ENCODE assay signal across 20 cellular contexts in the genomic region with DNA sequence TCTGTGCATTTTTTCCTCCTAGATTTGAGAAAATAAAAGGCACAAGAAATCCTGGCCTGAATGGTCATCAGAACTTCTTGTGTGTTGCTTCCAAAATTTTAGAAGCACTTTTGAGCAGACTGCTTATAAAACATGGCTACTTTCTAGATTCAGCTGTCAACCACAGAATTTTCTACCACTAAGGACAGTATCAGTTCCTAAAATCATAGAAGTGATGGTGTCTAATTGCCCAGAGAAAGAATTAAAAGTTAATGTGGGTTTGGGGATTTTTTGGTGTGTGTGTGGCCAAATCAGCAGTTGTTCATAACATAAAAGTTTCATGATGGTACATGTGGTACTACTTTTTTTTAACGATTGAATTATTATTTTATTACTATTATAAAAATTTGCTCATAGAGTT.
DNase-seq lines count a peak whose midpoint lies in the region; ATAC-seq and TF ChIP-seq lines count a peak whose summit lies in the region.
"Had no signal": no experiment of that assay in that cellular context is flagged by ENCODE, and none has a peak within 500 bp of the region (broad histone marks: within the 10 kb centered on the region; RNA-seq: fewer than 3 reads in every experiment).

No MANE protein-coding gene starts in this region.

- no peak overlapping the region for H3K4me3 ChIP-seq in OCI-LY3 (ENCODE audit: low read length)
- H3K4me3 ChIP-seq: BLaER1, SJCRH30 had no signal

- H3K9ac ChIP-seq in OCI-LY3 (ENCODE audit: low read length): no peak overlapping the region
- H3K9ac ChIP-seq: BLaER1 had no signal

- no peaks in the 10 kb centered on the region for H3K4me1 Mint-ChIP-seq in activated CD8-positive, alpha-beta memory T cell treated with anti-CD3 and anti-CD28 coated beads, Interleukin-2, amount 10 ng/mL, durations not matched to agents 7 days and 5 days
- H3K4me1 Mint-ChIP-seq: IgD-negative memory B cell had no signal

- no peak for TF ChIP-seq CTCF in OCI-LY3 (IDR thresholded peaks at IDR 0.05; ENCODE audit: low read depth, low read length)

- ATAC-seq in GM18498 (IDR thresholded peaks at IDR 0.05; ENCODE audit: unreplicated experiment): peak; percentile 69
- ATAC-seq in GM19351 (IDR thresholded peaks at IDR 0.05; ENCODE audit: unreplicated experiment): peak; percentile 81
- peak; percentile 66 for ATAC-seq in HG03103 (IDR thresholded peaks at IDR 0.05; ENCODE audit: low read depth, unreplicated experiment)
- no peak for ATAC-seq in activated CD8-positive, alpha-beta memory T cell treated with anti-CD3 and anti-CD28 coated beads, Interleukin-2, amount 10 ng/mL, durations not matched to agents 7 days and 5 days
- ATAC-seq in HG03280 (IDR thresholded peaks at IDR 0.05; ENCODE audit: unreplicated experiment): no peak
- ATAC-seq: CD8-positive, alpha-beta T cell; PC-3 had no signal

- H3K27me3 Mint-ChIP-seq in activated CD8-positive, alpha-beta memory T cell treated with anti-CD3 and anti-CD28 coated beads, Interleukin-2, amount 10 ng/mL, durations not matched to agents 7 days and 5 days: peaks cover 5% of the 10 kb centered on the region
- H3K27me3 Mint-ChIP-seq: IgD-negative memory B cell had no signal

- H2AFZ ChIP-seq in OCI-LY3 (ENCODE audit: low read depth, low read length): no peak overlapping the region

- H3K79me2 ChIP-seq in OCI-LY3 (ENCODE audit: low read length): no peaks in the 10 kb centered on the region

- no peak overlapping the region for H3K27ac Mint-ChIP-seq in activated CD8-positive, alpha-beta memory T cell treated with anti-CD3 and anti-CD28 coated beads, Interleukin-2, amount 10 ng/mL, durations not matched to agents 7 days and 5 days
- H3K27ac Mint-ChIP-seq: CD8-positive, alpha-beta T cell; IgD-negative memory B cell; T-helper 2 cell treated with Interferon-gamma antibody and Interleukin-4, amounts not matched to agents 5 μg/mL and 100 μg/mL, for 36 hours had no signal

- no peaks in the 10 kb centered on the region for H4K20me1 ChIP-seq in OCI-LY3 (ENCODE audit: insufficient read depth, low read length)
- H4K20me1 ChIP-seq: BLaER1 had no signal

- H3K4me1 ChIP-seq in OCI-LY3 (ENCODE audit: low read length): peaks cover 16% of the 10 kb centered on the region
- H3K4me1 ChIP-seq: BLaER1, SJCRH30 had no signal

- no peaks in the 10 kb centered on the region for H3K36me3 Mint-ChIP-seq in activated CD8-positive, alpha-beta memory T cell treated with anti-CD3 and anti-CD28 coated beads, Interleukin-2, amount 10 ng/mL, durations not matched to agents 7 days and 5 days
- H3K36me3 Mint-ChIP-seq: CD8-positive, alpha-beta T cell; IgD-negative memory B cell had no signal

- H3K27ac ChIP-seq in OCI-LY3 (ENCODE audit: low read length): no peak overlapping the region
- H3K27ac ChIP-seq: BLaER1, RWPE1, SJCRH30 had no signal

- peak overlapping the region; percentile 8; the same call in 1 of the 2 replicates for H3K4me2 ChIP-seq in OCI-LY3 (ENCODE audit: low read length)
- H3K4me2 ChIP-seq: BLaER1 had no signal

- CTCF ChIA-PET in activated CD8-positive, alpha-beta memory T cell treated with anti-CD3 and anti-CD28 coated beads, Interleukin-2, amount 10 ng/mL, durations not matched to agents 7 days and 5 days (lab: Charles Lee): no interaction called here

- H3K4me3 Mint-ChIP-seq in activated CD8-positive, alpha-beta memory T cell treated with anti-CD3 and anti-CD28 coated beads, Interleukin-2, amount 10 ng/mL, durations not matched to agents 7 days and 5 days: no peak overlapping the region
- H3K4me3 Mint-ChIP-seq: CD8-positive, alpha-beta T cell; IgD-negative memory B cell; T-helper 2 cell treated with Interferon-gamma antibody and Interleukin-4, amounts not matched to agents 5 μg/mL and 100 μg/mL, for 36 hours had no signal

- DNase-seq in activated CD8-positive, alpha-beta memory T cell treated with anti-CD3 and anti-CD28 coated beads, Interleukin-2, amount 10 ng/mL, durations not matched to agents 7 days and 5 days: no peak
- DNase-seq in H4 (ENCODE audit: low spot score): no peak
- DNase-seq: CD8-positive, alpha-beta T cell; HCEC 1CT; NCI-H1105 treated with DMSO at 0.1 percent for 48 hours; NCI-H1694 treated with DMSO at 0.1 percent for 48 hours; NCI-H226; NCI-H526; PC-3; SJCRH30; SW 1271 had no signal

- no peaks in the 10 kb centered on the region for H3K9me3 ChIP-seq in OCI-LY3 (ENCODE audit: insufficient read depth, low read length)
- H3K9me3 ChIP-seq: BLaER1, SJCRH30 had no signal

- H3K27me3 ChIP-seq in OCI-LY3 (ENCODE audit: low read depth, low read length): no peaks in the 10 kb centered on the region
- H3K27me3 ChIP-seq: BLaER1, SJCRH30 had no signal

- H3K9me3 Mint-ChIP-seq in activated CD8-positive, alpha-beta memory T cell treated with anti-CD3 and anti-CD28 coated beads, Interleukin-2, amount 10 ng/mL, durations not matched to agents 7 days and 5 days (ENCODE audit: low read depth): no peaks in the 10 kb centered on the region
- H3K9me3 Mint-ChIP-seq: CD8-positive, alpha-beta T cell; T-helper 2 cell treated with Interferon-gamma antibody and Interleukin-4, amounts not matched to agents 5 μg/mL and 100 μg/mL, for 36 hours had no signal

- H3K36me3 ChIP-seq in OCI-LY3 (replicated peaks; ENCODE audit: low read depth, low read length): no peaks in the 10 kb centered on the region
- H3K36me3 ChIP-seq: BLaER1, SJCRH30 had no signal

Comparison
In these comparisons a context has a peak if more than half of its experiments do, and no peak if none do; other contexts are left out.
1. ATAC-seq: peak in GM18498 (single experiment), GM19351 (single experiment) and HG03103 (single experiment); none in activated CD8-positive, alpha-beta memory T cell treated with anti-CD3 and anti-CD28 coated beads, Interleukin-2, amount 10 ng/mL, durations not matched to agents 7 days and 5 days (single experiment) and HG03280 (single experiment).